ENCODE assay signal across 1 cellular context in the genomic region with DNA sequence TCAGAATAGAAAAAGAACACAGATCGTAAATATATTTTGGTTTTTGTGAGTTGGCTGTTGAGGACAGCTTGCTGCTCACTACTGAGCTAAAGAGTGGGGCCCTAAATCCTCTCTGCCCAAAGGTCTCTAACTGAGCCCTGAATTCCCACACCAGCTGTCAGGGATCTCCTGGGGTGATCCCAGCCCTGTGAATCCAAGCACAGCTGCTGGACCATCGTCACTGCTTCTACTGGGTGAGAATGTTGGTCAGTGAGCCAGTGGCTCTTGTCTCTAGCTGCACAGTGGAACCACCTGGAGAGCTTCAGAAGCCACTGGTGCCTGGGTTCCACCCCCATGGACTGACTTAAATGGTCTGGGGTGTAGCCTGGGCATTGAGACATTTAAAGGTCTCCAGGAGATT.
TF ChIP-seq lines count a peak whose summit lies in the region.

No MANE protein-coding gene starts in this region.

TF ChIP-seq in H1, 55 proteins besides CTCF, POLR2A, EP300 and RAD21:
- TF ChIP-seq TBP (IDR thresholded peaks at IDR 0.05; ENCODE audit: low read depth, low read length) (no peak), SAP30 (IDR thresholded peaks at IDR 0.05; ENCODE audit: insufficient read depth, insufficient replicate concordance, low read length) (no peak), POLR2AphosphoS5 (IDR thresholded peaks at IDR 0.05; ENCODE audit: low read depth, low read length) (peak; percentile 52), TCF12 (IDR thresholded peaks at IDR 0.05; ENCODE audit: low read depth, low read length) (peak; percentile 91)
